18 cellular contexts compared by ENCODE assay signal in the genomic region with DNA sequence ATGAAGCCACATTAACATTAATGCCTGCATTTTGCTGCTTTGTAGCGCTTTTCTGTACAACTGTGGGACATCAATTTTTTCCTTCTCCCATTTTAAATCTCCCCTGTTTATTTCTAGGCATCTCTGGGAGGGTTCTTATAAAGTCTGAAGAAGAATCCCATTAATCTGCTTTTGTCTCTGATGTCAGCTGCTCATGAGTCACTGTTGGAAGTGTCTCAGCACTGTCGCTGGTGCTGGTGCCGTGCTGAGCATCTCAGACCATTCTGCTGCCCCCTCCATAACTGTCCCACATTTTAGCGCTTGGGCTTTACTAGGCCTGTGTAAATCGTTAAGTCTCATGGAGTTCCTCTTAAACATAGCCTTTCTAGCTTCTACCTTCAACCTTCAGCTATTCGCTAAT.
DNase-seq lines count a peak whose midpoint lies in the region; ATAC-seq lines count a peak whose summit lies in the region.
"Had no signal": no experiment of that assay in that cellular context is flagged by ENCODE, and none has a peak within 500 bp of the region (broad histone marks: within the 10 kb centered on the region; RNA-seq: fewer than 3 reads in every experiment).

No MANE protein-coding gene starts in this region.

- peak; percentile 12 to 42 for DNase-seq in SHP77 (lab: John Stamatoyannopoulos, UW)
- no peak for DNase-seq in SHP77 treated with DMSO at 0.1 percent for 48 hours (lab: John Stamatoyannopoulos, UW)
- peak in 15 of 61 donors; percentile 1 to 21 (median 3) for DNase-seq in caudate nucleus (lab: John Stamatoyannopoulos, UW)
- DNase-seq in midbrain (lab: John Stamatoyannopoulos, UW) = peak; percentile 5
- no peak for DNase-seq in T-helper 1 cell
- no peak for DNase-seq in activated CD4-positive, alpha-beta T cell treated with anti-CD3 and anti-CD28 coated beads for 4 hours
- DNase-seq in UCSD-AML1 (lab: John Stamatoyannopoulos, UW; ENCODE audit: unreplicated experiment) = no peak
- DNase-seq: 8988T, Caco-2, NCI-H1436 treated with DMSO at 0.1 percent for 48 hours, NCI-H2081, NCI-H2227 treated with DMSO at 0.1 percent for 48 hours, NCI-H526 treated with DMSO at 0.1 percent for 48 hours, PC-9 had no signal

- H3K27ac ChIP-seq in caudate nucleus (ENCODE audit: low read depth, low read length) = peak overlapping the region; percentile 54
- H3K27ac ChIP-seq: C4-2B, PC-9 had no signal

- no peak for ATAC-seq in HG03342 (IDR thresholded peaks at IDR 0.05; ENCODE audit: unreplicated experiment)
- ATAC-seq: GM12878, K562 had no signal

Comparison
In these comparisons a context has a peak if more than half of its experiments do, and no peak if none do; other contexts are left out.
1. DNase-seq: peak in SHP77 (2 of 2) and midbrain (single experiment); none in SHP77 treated with DMSO at 0.1 percent for 48 hours (single experiment), T-helper 1 cell (0 of 5), activated CD4-positive, alpha-beta T cell treated with anti-CD3 and anti-CD28 coated beads for 4 hours (0 of 2) and UCSD-AML1 (single experiment).